ENCODE assay signal across 12 cellular contexts in genomic region chr15:76172782-76173181, GRCh38.
"Had no signal": no experiment of that assay in that cellular context is flagged by ENCODE, and none has a peak within 500 bp of the region (broad histone marks: within the 10 kb centered on the region; RNA-seq: fewer than 3 reads in every experiment).

No MANE protein-coding gene starts in this region.

- FAIRE-seq: kidney had no signal

- H3K4me1 ChIP-seq: left lung had no signal

- ATAC-seq: left lung, upper lobe of right lung had no signal

- H3K27ac ChIP-seq: left lung, thoracic aorta, upper lobe of right lung had no signal

- H3K4me3 ChIP-seq: left lung, sigmoid colon, thoracic aorta, upper lobe of right lung had no signal

- DNase-seq: activated CD4-positive, CD25-positive, alpha-beta regulatory T cell treated with anti-CD3 and anti-CD28 coated beads, Interleukin-2, amount 50 U/mL, for 72 hours; activated naive CD8-positive, alpha-beta T cell treated with anti-CD3 and anti-CD28 coated beads for 36 hours; cortex of kidney; effector CD8-positive, alpha-beta T cell; hypothalamus; kidney; left lung; nephron progenitor cell; sigmoid colon; stimulated activated CD4-positive, alpha-beta T cell treated with anti-CD3 and anti-CD28 coated beads, Interleukin-1b, Interleukin-23, amount 100 ng/mL, for 48 hours; upper lobe of right lung had no signal

- H3K9me3 ChIP-seq: left lung, sigmoid colon, thoracic aorta, upper lobe of right lung had no signal

- H3K36me3 ChIP-seq: left lung, sigmoid colon, thoracic aorta, upper lobe of right lung had no signal

- H3K27me3 ChIP-seq: upper lobe of right lung had no signal
